In genomic region chr7:79452495-79453265, GRCh38 we compare ENCODE assay signal across 9 cellular contexts. TPM values are rescaled to one million over a fixed set of nuclear protein-coding genes. Genes with fewer than 3 reads are reported as not detected.
DNase-seq lines count a peak whose midpoint lies in the region; ATAC-seq and TF ChIP-seq lines count a peak whose summit lies in the region.
"Had no signal": no experiment of that assay in that cellular context is flagged by ENCODE, and none has a peak within 500 bp of the region (broad histone marks: within the 10 kb centered on the region; RNA-seq: fewer than 3 reads in every experiment).

No MANE protein-coding gene starts in this region.

- no peaks in the 10 kb centered on the region for H3K27me3 ChIP-seq in sigmoid colon

- TF ChIP-seq EP300 in sigmoid colon (IDR thresholded peaks at IDR 0.05): no peak

- in situ Hi-C loops in astrocyte of the cerebellum (cut with HindIII; ENCODE audit: low sequenced_read_pairs): no loop called here

- H3K4me3 ChIP-seq in astrocyte of the cerebellum (ENCODE audit: low read depth, low read length): peak overlapping the region; percentile 59
- H3K4me3 ChIP-seq in iPS-18c (ENCODE audit: insufficient read depth, low read depth, low read length): peak overlapping the region; percentile 72
- H3K4me3 ChIP-seq in sigmoid colon: peak overlapping the region; percentile 74 to 84 (median 79)

- ATAC-seq in HG02870 (IDR thresholded peaks at IDR 0.05; ENCODE audit: unreplicated experiment) (no peak), GM21737 (IDR thresholded peaks at IDR 0.05; ENCODE audit: unreplicated experiment) (no peak), GM21576 (IDR thresholded peaks at IDR 0.05; ENCODE audit: unreplicated experiment) (no peak)

- TF ChIP-seq POLR2A in sigmoid colon (IDR thresholded peaks at IDR 0.05): no peak

- 1 to 6% methylated on average over 37 of the region's 37 CpGs for WGBS in sigmoid colon, 2 donors

- TF ChIP-seq CTCF in astrocyte of the cerebellum (IDR thresholded peaks at IDR 0.05; ENCODE audit: low read depth, low read length, missing control alignments) (no peak), sigmoid colon (IDR thresholded peaks at IDR 0.05) (no peak)

- H3K27ac ChIP-seq in sigmoid colon: peak overlapping the region; percentile 90 to 97 (median 94)

- H3K4me1 ChIP-seq in sigmoid colon: peaks cover 0 to 38% (median 28%) of the 10 kb centered on the region in 4 donors

- intact Hi-C loops in sigmoid colon (cut with DNase I): loop anchor here (5.0 kb wide), 1 partner anchor 155 kb away; no protein-coding TSS in a partner anchor

- no peaks in the 10 kb centered on the region for H3K36me3 ChIP-seq in sigmoid colon

- peak; percentile 61 for DNase-seq in NCI-H82 (lab: John Stamatoyannopoulos, UW)
- no peak for DNase-seq in NCI-H82 treated with DMSO at 0.1 percent for 48 hours (lab: John Stamatoyannopoulos, UW; ENCODE audit: unreplicated experiment)
- no peak for DNase-seq in astrocyte of the cerebellum (ENCODE audit: low read depth)
- peak; percentile 71 for DNase-seq in sigmoid colon

- H3K9me3 ChIP-seq in iPS-18c (ENCODE audit: control insufficient read depth, insufficient read depth, low read length) (no peaks in the 10 kb centered on the region), sigmoid colon (no peaks in the 10 kb centered on the region)

RNA-seq across cellular contexts. Expression of gene MAGI2, which starts 0.8 kb away (rescaled TPM):
- total RNA-seq in sigmoid colon: 10 to 100 TPM; 14.7 to 26.9 (median 18.6) TPM
- polyA plus RNA-seq in sigmoid colon: 1 to 10 TPM in 2 of 3 donors, under 1 TPM in 1; 0.69 to 1.2 (median 1.1) TPM
- polyA plus RNA-seq: CD4-positive, alpha-beta memory T cell had no signal

Comparison
In these comparisons a context has a peak if more than half of its experiments do, and no peak if none do; other contexts are left out.
1. DNase-seq: peak in NCI-H82 (single experiment) and sigmoid colon (single experiment); none in NCI-H82 treated with DMSO at 0.1 percent for 48 hours (single experiment) and astrocyte of the cerebellum (single experiment).
2. Peak in every context shown above with its lines, with median percentiles within 50 percentile points of each other: H3K4me3 ChIP-seq.